In genomic region chr1:44822131-44822701, GRCh38 we compare ENCODE assay signal across 20 cellular contexts. TPM values are rescaled to one million over a fixed set of nuclear protein-coding genes. Genes with fewer than 3 reads are reported as not detected.
"Had no signal": no experiment of that assay in that cellular context is flagged by ENCODE, and none has a peak within 500 bp of the region (broad histone marks: within the 10 kb centered on the region; RNA-seq: fewer than 3 reads in every experiment).

No MANE protein-coding gene starts in this region.

- H3K36me3 ChIP-seq: right atrium auricular region had no signal

- H3K9me3 Mint-ChIP-seq: activated CD4-positive, alpha-beta memory T cell treated with anti-CD3 and anti-CD28 coated beads, Interleukin-2, amount 10 ng/mL, durations not matched to agents 7 days and 5 days; activated naive CD8-positive, alpha-beta T cell treated with anti-CD3 and anti-CD28 coated beads for 36 hours; activated T-cell treated with anti-CD3 and anti-CD28 coated beads, Interleukin-2, amount 50 U/mL, for 24 hours; memory B cell; natural killer cell treated with Interleukin-12 subunit alpha and Interleukin-12 subunit beta and Interleukin-15 and Interleukin-18, amount 100 ng/mL, for 72 hours; stimulated activated naive CD8-positive, alpha-beta T cell treated with anti-CD3 and anti-CD28 coated beads, Interleukin-15, amount 100 ng/mL, for 72 hours; WTC11 had no signal

- H3K9me3 ChIP-seq: right atrium auricular region had no signal

- H3K27ac ChIP-seq: right atrium auricular region had no signal

- H3K4me3 Mint-ChIP-seq: activated CD4-positive, alpha-beta memory T cell treated with anti-CD3 and anti-CD28 coated beads, Interleukin-2, amount 10 ng/mL, durations not matched to agents 7 days and 5 days; activated naive CD8-positive, alpha-beta T cell treated with anti-CD3 and anti-CD28 coated beads for 36 hours had no signal

- H3K27me3 ChIP-seq: right atrium auricular region had no signal

- H3K27ac Mint-ChIP-seq: activated CD4-positive, alpha-beta memory T cell treated with anti-CD3 and anti-CD28 coated beads, Interleukin-2, amount 10 ng/mL, durations not matched to agents 7 days and 5 days; activated naive CD8-positive, alpha-beta T cell treated with anti-CD3 and anti-CD28 coated beads for 36 hours; activated T-cell treated with anti-CD3 and anti-CD28 coated beads, Interleukin-2, amount 50 U/mL, for 24 hours; memory B cell; WTC11 had no signal

- H3K4me3 ChIP-seq: right atrium auricular region had no signal

- DNase-seq: activated CD4-positive, alpha-beta memory T cell treated with anti-CD3 and anti-CD28 coated beads, Interleukin-2, amount 10 ng/mL, durations not matched to agents 7 days and 5 days; activated CD4-positive, alpha-beta T cell treated with anti-CD3 and anti-CD28 coated beads for 4 hours; activated gamma-delta T cell; activated naive CD8-positive, alpha-beta T cell treated with anti-CD3 and anti-CD28 coated beads for 36 hours; activated T-cell treated with anti-CD3 and anti-CD28 coated beads, Interleukin-2, amount 50 U/mL, for 24 hours; anterior cingulate cortex; dermis blood vessel endothelial cell; occipital lobe; small intestine; stimulated activated naive CD8-positive, alpha-beta T cell treated with anti-CD3 and anti-CD28 coated beads, Interleukin-15, amount 100 ng/mL, for 72 hours; T-helper 2 cell had no signal

- H3K36me3 Mint-ChIP-seq: activated naive CD8-positive, alpha-beta T cell treated with anti-CD3 and anti-CD28 coated beads for 36 hours; memory B cell; natural killer cell treated with Interleukin-12 subunit alpha and Interleukin-12 subunit beta and Interleukin-15 and Interleukin-18, amount 100 ng/mL, for 72 hours; WTC11 had no signal

- ATAC-seq: left lobe of liver; natural killer cell treated with Interleukin-12 subunit alpha and Interleukin-12 subunit beta and Interleukin-15 and Interleukin-18, amount 100 ng/mL, for 72 hours; stimulated activated naive CD8-positive, alpha-beta T cell treated with anti-CD3 and anti-CD28 coated beads, Interleukin-15, amount 100 ng/mL, for 72 hours; WTC11 had no signal

- H3K27me3 Mint-ChIP-seq: activated CD4-positive, alpha-beta memory T cell treated with anti-CD3 and anti-CD28 coated beads, Interleukin-2, amount 10 ng/mL, durations not matched to agents 7 days and 5 days; activated naive CD8-positive, alpha-beta T cell treated with anti-CD3 and anti-CD28 coated beads for 36 hours; activated T-cell treated with anti-CD3 and anti-CD28 coated beads, Interleukin-2, amount 50 U/mL, for 24 hours; memory B cell; natural killer cell treated with Interleukin-12 subunit alpha and Interleukin-12 subunit beta and Interleukin-15 and Interleukin-18, amount 100 ng/mL, for 72 hours; progenitor cell of endocrine pancreas; stimulated activated naive CD8-positive, alpha-beta T cell treated with anti-CD3 and anti-CD28 coated beads, Interleukin-15, amount 100 ng/mL, for 72 hours had no signal

RNA-seq across cellular contexts. Expression of gene DYNLT4, which starts 15.1 kb away (rescaled TPM):
- total RNA-seq: dermis blood vessel endothelial cell; epithelial cell of proximal tubule; natural killer cell treated with Interleukin-12 subunit alpha and Interleukin-12 subunit beta and Interleukin-15 and Interleukin-18, amount 100 ng/mL, for 72 hours; occipital lobe; temporal lobe; urinary bladder had no signal

RNA-seq across cellular contexts. Expression of gene PTCH2, which starts 20.8 kb away (rescaled TPM):
- total RNA-seq: epithelial cell of proximal tubule had no signal

RNA-seq across cellular contexts. Expression of gene BEST4, which starts 34.2 kb away (rescaled TPM):
- total RNA-seq: dermis blood vessel endothelial cell, right atrium auricular region, urinary bladder had no signal
